ENCODE assay signal across 38 cellular contexts in genomic region chr3:62406945-62407344, GRCh38. TPM values are rescaled to one million over a fixed set of nuclear protein-coding genes. Genes with fewer than 3 reads are reported as not detected.
"Had no signal": no experiment of that assay in that cellular context is flagged by ENCODE, and none has a peak within 500 bp of the region (broad histone marks: within the 10 kb centered on the region; RNA-seq: fewer than 3 reads in every experiment).

No MANE protein-coding gene starts in this region.

- H3K4me3 ChIP-seq: MG63 had no signal

- H3K9me3 ChIP-seq: MG63 had no signal

- H3K36me3 ChIP-seq: MG63 had no signal

- DNase-seq: Karpas-422, Kasumi-1, MG63, MM.1S, MV-4-11, NCI-H1048, NCI-H1092, NCI-H1092 treated with DMSO at 0.1 percent for 48 hours, NCI-H1105, NCI-H1105 treated with DMSO at 0.1 percent for 48 hours, NCI-H1417, NCI-H1417 treated with DMSO at 0.1 percent for 48 hours, NCI-H1436, NCI-H1436 treated with DMSO at 0.1 percent for 48 hours, NCI-H146, NCI-H1694, NCI-H1694 treated with DMSO at 0.1 percent for 48 hours, NCI-H187, NCI-H187 treated with DMSO at 0.1 percent for 48 hours, NCI-H1930, NCI-H2029, NCI-H2029 treated with DMSO at 0.1 percent for 48 hours, NCI-H2081, NCI-H2081 treated with DMSO at 0.1 percent for 48 hours, NCI-H2107, NCI-H2171, NCI-H2171 treated with DMSO at 0.1 percent for 48 hours, NCI-H2227 treated with DMSO at 0.1 percent for 48 hours, NCI-H226, NCI-H345, NCI-H446, NCI-H446 treated with DMSO at 0.1 percent for 48 hours, NCI-H510A, NCI-H510A treated with DMSO at 0.1 percent for 48 hours had no signal

RNA-seq across cellular contexts. Expression of gene FEZF2, which starts 33.6 kb away (rescaled TPM):
- total RNA-seq: LHCN-M2, M059J, MCF 10A, NCI-H460 had no signal
